In genomic region chr4:186758929-186759682, GRCh38 we compare ENCODE assay signal across 1 cellular context.
A peak's percentile ranks its signal among the peaks of the same experiment; 100 is the strongest.
TF ChIP-seq lines count a peak whose summit lies in the region.

No MANE protein-coding gene starts in this region.

TF ChIP-seq in K562, 482 proteins besides CTCF, POLR2A, EP300 and RAD21 (continues in another document):
- TF ChIP-seq ETV6 (IDR thresholded peaks at IDR 0.05; ENCODE audit: borderline replicate concordance in 1 of 2, low read depth in 2 of 2, low read length in 1 of 2) (no peak), ETV6 (CRISPR knock-in tag; IDR thresholded peaks at IDR 0.05; ENCODE audit: borderline replicate concordance) (no peak), ZNF232 (CRISPR knock-in tag; IDR thresholded peaks at IDR 0.05) (no peak), BRF2 (IDR thresholded peaks at IDR 0.05; ENCODE audit: borderline replicate concordance, insufficient read depth, insufficient read length) (no peak), HLTF (IDR thresholded peaks at IDR 0.05) (no peak), ZNF212 (CRISPR knock-in tag; IDR thresholded peaks at IDR 0.05) (no peak), ZNF717 (CRISPR knock-in tag; IDR thresholded peaks at IDR 0.05) (no peak), MBD1 (CRISPR knock-in tag; IDR thresholded peaks at IDR 0.05) (no peak), ZBTB43 (CRISPR knock-in tag; IDR thresholded peaks at IDR 0.05) (no peak), PHF8 (IDR thresholded peaks at IDR 0.05; ENCODE audit: borderline replicate concordance, low read length) (peak; percentile 34; the same call in 1 of the 2 replicates), ZNF696 (CRISPR knock-in tag; conservative IDR thresholded peaks at IDR 0.05) (no peak), SMAD4 (CRISPR knock-in tag; conservative IDR thresholded peaks at IDR 0.05) (no peak), WHSC1 (IDR thresholded peaks at IDR 0.05; ENCODE audit: low read length) (no peak), SRSF1 (IDR thresholded peaks at IDR 0.05; ENCODE audit: low read depth, low read length) (no peak), PBX2 (CRISPR knock-in tag; IDR thresholded peaks at IDR 0.05; ENCODE audit: low read depth) (no peak), PBX2 (tag; conservative IDR thresholded peaks at IDR 0.05; ENCODE audit: low read depth) (no peak), ZNF277 (CRISPR knock-in tag; IDR thresholded peaks at IDR 0.05; ENCODE audit: borderline replicate concordance) (no peak), CSDE1 (IDR thresholded peaks at IDR 0.05) (no peak), TAF7 (tag; IDR thresholded peaks at IDR 0.05) (0 out of 2 replicates have a peak, but pooled peaks have one; percentile 10), ZFP91 (CRISPR knock-in tag; IDR thresholded peaks at IDR 0.05) (no peak), ZBTB49 (CRISPR knock-in tag; IDR thresholded peaks at IDR 0.05; ENCODE audit: borderline replicate concordance) (no peak), IFI16 (CRISPR knock-in tag; IDR thresholded peaks at IDR 0.05) (no peak), ZNF561 (CRISPR knock-in tag; conservative IDR thresholded peaks at IDR 0.05) (no peak), TRIM28 (IDR thresholded peaks at IDR 0.05) (no peak), BRF1 (IDR thresholded peaks at IDR 0.05; ENCODE audit: borderline replicate concordance, extremely low read depth, insufficient read length) (no peak), PML (IDR thresholded peaks at IDR 0.05; ENCODE audit: low read length) (no peak), GTF3C2 (IDR thresholded peaks at IDR 0.05; ENCODE audit: borderline replicate concordance, extremely low read depth, insufficient read length) (no peak), BDP1 (IDR thresholded peaks at IDR 0.05; ENCODE audit: insufficient read depth, insufficient read length) (no peak), HIVEP1 (CRISPR knock-in tag; IDR thresholded peaks at IDR 0.05) (no peak), ZBTB8A (IDR thresholded peaks at IDR 0.05; ENCODE audit: partially characterized antibody) (no peak), PTBP1 (IDR thresholded peaks at IDR 0.05; ENCODE audit: low read depth, low read length) (no peak), MIER1 (IDR thresholded peaks at IDR 0.05; ENCODE audit: low read depth) (no peak), HDAC2 (IDR thresholded peaks at IDR 0.05) (no peak), ATF1 (CRISPR knock-in tag; IDR thresholded peaks at IDR 0.05) (no peak), ATF1 (tag; IDR thresholded peaks at IDR 0.05) (peak; percentile 77), GTF2E2 (tag; IDR thresholded peaks at IDR 0.05) (no peak), CREB1 (IDR thresholded peaks at IDR 0.05) (peak; percentile 53), CREB1 (CRISPR knock-in tag; IDR thresholded peaks at IDR 0.05) (no peak), CREM (IDR thresholded peaks at IDR 0.05; ENCODE audit: low read depth) (peak; percentile 65), NELFE (IDR thresholded peaks at IDR 0.05; ENCODE audit: insufficient read depth, insufficient read length) (no peak), CXXC5 (CRISPR knock-in tag; IDR thresholded peaks at IDR 0.05) (peak; percentile 51; the same call in 1 of the 2 replicates), HDAC1 (IDR thresholded peaks at IDR 0.05) (peak in 1 of 2 experiments; percentile 47; a peak in 1 of 4 replicates), CBFA2T2 (conservative IDR thresholded peaks at IDR 0.05) (no peak), LEF1 (IDR thresholded peaks at IDR 0.05) (no peak), RFX1 (IDR thresholded peaks at IDR 0.05) (no peak), CTCFL (IDR thresholded peaks at IDR 0.05; ENCODE audit: borderline replicate concordance, insufficient read depth, low read depth, low read length, poor library complexity, severe bottlenecking) (no peak), NR1H2 (CRISPR knock-in tag; IDR thresholded peaks at IDR 0.05) (no peak), HMG20A (CRISPR knock-in tag; conservative IDR thresholded peaks at IDR 0.05) (no peak), TEAD4 (IDR thresholded peaks at IDR 0.05; ENCODE audit: low read length) (no peak), TEAD4 (CRISPR knock-in tag; IDR thresholded peaks at IDR 0.05; ENCODE audit: borderline replicate concordance) (no peak)
